9 cellular contexts compared by ENCODE assay signal in the genomic region with DNA sequence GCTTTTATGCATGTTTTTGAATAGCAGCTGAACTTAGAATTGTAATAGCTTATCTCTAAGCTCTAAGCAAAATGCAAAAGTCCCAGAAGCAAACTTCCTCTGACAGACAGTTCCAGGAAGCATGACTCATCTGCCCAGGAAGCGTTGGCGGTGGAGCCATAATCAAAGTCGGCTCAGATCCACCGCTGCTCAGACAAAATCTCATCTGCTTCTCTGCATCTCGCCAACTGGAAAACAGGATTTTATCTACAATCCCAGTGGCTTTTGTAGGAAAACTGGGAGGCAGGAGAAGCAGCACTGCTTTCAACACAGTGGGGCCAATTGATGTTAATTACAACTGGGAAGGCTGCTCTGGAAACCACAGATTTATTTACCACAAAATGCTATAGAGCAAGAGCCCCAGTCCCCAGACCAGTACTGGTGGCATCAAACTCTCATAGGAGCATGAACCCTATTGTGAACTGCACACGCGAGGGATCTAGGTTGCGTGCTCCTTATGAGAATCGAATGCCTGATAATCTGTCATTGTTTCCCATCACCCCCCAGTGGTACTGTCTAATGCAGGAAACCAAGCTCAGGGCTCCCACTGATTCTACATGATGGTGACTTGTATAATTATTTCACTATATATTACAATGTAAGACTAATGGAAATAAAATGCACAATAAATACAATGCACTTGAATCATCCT.
A peak's percentile ranks its signal among the peaks of the same experiment; 100 is the strongest.
DNase-seq lines count a peak whose midpoint lies in the region; ATAC-seq and TF ChIP-seq lines count a peak whose summit lies in the region.
"Had no signal": no experiment of that assay in that cellular context is flagged by ENCODE, and none has a peak within 500 bp of the region (broad histone marks: within the 10 kb centered on the region; RNA-seq: fewer than 3 reads in every experiment).

No MANE protein-coding gene starts in this region.

- H3K27ac ChIP-seq in transverse colon, result peak overlapping the region; percentile 61 to 69 (median 67)
- H3K27ac ChIP-seq: KMS-11 had no signal

- intact Hi-C loops in posterior cingulate gyrus (cut with DNase I), result no loop called here
- intact Hi-C loops in transverse colon (cut with DNase I; ENCODE audit: low total_unique reads), result no loop called here

- peak; percentile 39 for ATAC-seq in GM18868 (IDR thresholded peaks at IDR 0.05; ENCODE audit: unreplicated experiment)
- ATAC-seq in GM19467 (IDR thresholded peaks at IDR 0.05; ENCODE audit: unreplicated experiment), result no peak
- ATAC-seq in HG03139 (IDR thresholded peaks at IDR 0.05; ENCODE audit: unreplicated experiment), result no peak

- TF ChIP-seq EP300 in transverse colon (IDR thresholded peaks at IDR 0.05; ENCODE audit: low read depth), result no peak

- DNase-seq in RKO (ENCODE audit: low spot score), result peak; percentile 99
- DNase-seq in activated T-helper 9 cell treated with anti-CD3 and anti-CD28 coated beads, Interleukin-2, amount 50 U/mL, for 16 hours (ENCODE audit: low read depth), result peak; percentile 76
- DNase-seq in foreskin melanocyte, result peak; percentile 64
- peak in 8 of 10 donors; percentile 19 to 86 (median 48) for DNase-seq in posterior cingulate gyrus
- DNase-seq in transverse colon, result peak; percentile 66

- WGBS in transverse colon (ENCODE audit: low coverage in 1 of 2), 2 donors, result 33 to 49% methylated on average over 4 to 9 of the region's 9 CpGs

- H3K27me3 ChIP-seq in transverse colon, result no peaks in the 10 kb centered on the region

- no peaks in the 10 kb centered on the region for H3K36me3 ChIP-seq in transverse colon

- in situ Hi-C loops in transverse colon (cut with MboI; ENCODE audit: low pct_ligation_motif_present in 1 of 4, low pct_unique_long_range_greater_than_20kb in 1 of 4, low sequenced_read_pairs in 3 of 4), result no loop called here

- TF ChIP-seq CTCF in transverse colon (IDR thresholded peaks at IDR 0.05), result no peak

- no peak overlapping the region for H3K4me3 ChIP-seq in transverse colon

- TF ChIP-seq POLR2A in transverse colon (IDR thresholded peaks at IDR 0.05), result no peak

- peaks cover 0 to 43% (median 3%) of the 10 kb centered on the region in 4 donors for H3K4me1 ChIP-seq in transverse colon

- no peaks in the 10 kb centered on the region for H3K9me3 ChIP-seq in transverse colon

Comparison
In these comparisons a context has a peak if more than half of its experiments do, and no peak if none do; other contexts are left out.
1. DNase-seq: peak in every context shown above with its lines; median percentile 99 in RKO; 76 in activated T-helper 9 cell treated with anti-CD3 and anti-CD28 coated beads, Interleukin-2, amount 50 U/mL, for 16 hours; 66 in transverse colon; 64 in foreskin melanocyte; 48 in posterior cingulate gyrus.